ENCODE assay signal across 9 cellular contexts in genomic region chr14:22919601-22919921, GRCh38. TPM values are rescaled to one million over a fixed set of nuclear protein-coding genes. Genes with fewer than 3 reads are reported as not detected.
DNase-seq lines count a peak whose midpoint lies in the region; ATAC-seq and TF ChIP-seq lines count a peak whose summit lies in the region.
"Had no signal": no experiment of that assay in that cellular context is flagged by ENCODE, and none has a peak within 500 bp of the region (broad histone marks: within the 10 kb centered on the region; RNA-seq: fewer than 3 reads in every experiment).

No MANE protein-coding gene starts in this region.

- intact Hi-C loops in heart right ventricle (cut with DNase I) = loop anchor here in 3 of 10 donors (1.0 to 5.0 kb wide), 3 partner anchors 10 to 92 kb away; partner anchors contain the start of genes LRP10 (in 2 of the 3), PRMT5 (in 2 of the 3) and MRPL52 (in 1 of the 3)
- intact Hi-C loops in spleen (cut with DNase I; ENCODE audit: low total_unique reads) = no loop called here
- intact Hi-C loops in lower leg skin (cut with DNase I; ENCODE audit: low total_unique reads) = no loop called here

- H3K27me3 ChIP-seq in SU-DHL-6 (ENCODE audit: low read length) (no peaks in the 10 kb centered on the region), heart right ventricle (no peaks in the 10 kb centered on the region), spleen (replicated peaks in 1 of 7) (no peaks in the 10 kb centered on the region)

- H3K4me2 ChIP-seq in SU-DHL-6 (ENCODE audit: low read depth, low read length, poor library complexity, severe bottlenecking) = peak overlapping the region; percentile 58

- H3K36me3 ChIP-seq in SU-DHL-6 (ENCODE audit: low read length) = peaks cover 5% of the 10 kb centered on the region; the same call in 1 of the 2 replicates
- H3K36me3 ChIP-seq in heart right ventricle = peaks cover 0 to 64% (median 31%) of the 10 kb centered on the region in 9 donors
- H3K36me3 ChIP-seq in spleen = peaks cover 0 to 66% (median 41%) of the 10 kb centered on the region in 6 donors

- H3K79me2 ChIP-seq in SU-DHL-6 (ENCODE audit: insufficient read depth, low read length) = peaks cover 38% of the 10 kb centered on the region

- H4K20me1 ChIP-seq in SU-DHL-6 (ENCODE audit: low read depth, low read length) = no peaks in the 10 kb centered on the region

- peak overlapping the region; percentile 59 for H3K27ac ChIP-seq in SU-DHL-6 (ENCODE audit: low read depth, low read length)
- peak overlapping the region; percentile 14 to 99 (median 94) for H3K27ac ChIP-seq in heart right ventricle
- H3K27ac ChIP-seq in spleen = peak overlapping the region; percentile 76 to 100 (median 99)

- H3K9me3 Mint-ChIP-seq in activated T-cell treated with anti-CD3 and anti-CD28 coated beads, Interleukin-2, amount 50 U/mL, for 4 hours = no peaks in the 10 kb centered on the region

- ATAC-seq in activated T-cell treated with anti-CD3 and anti-CD28 coated beads, Interleukin-2, amount 50 U/mL, for 4 hours = peak in 1 of 2 donors; percentile 1
- ATAC-seq in heart right ventricle = peak in 4 of 8 donors; percentile 1 to 19 (median 9)
- no peak for ATAC-seq in HG02981 (IDR thresholded peaks at IDR 0.05; ENCODE audit: unreplicated experiment)

- H3K4me3 Mint-ChIP-seq in activated T-cell treated with anti-CD3 and anti-CD28 coated beads, Interleukin-2, amount 50 U/mL, for 4 hours = peak overlapping the region; percentile 88

- TF ChIP-seq POLR2A in spleen (IDR thresholded peaks at IDR 0.05) = no peak
- no peak for TF ChIP-seq POLR2A in lower leg skin (IDR thresholded peaks at IDR 0.05)

- H3K36me3 Mint-ChIP-seq in activated T-cell treated with anti-CD3 and anti-CD28 coated beads, Interleukin-2, amount 50 U/mL, for 4 hours (ENCODE audit: insufficient read depth) = peaks cover 44% of the 10 kb centered on the region

- H3K4me3 ChIP-seq in SU-DHL-6 (ENCODE audit: insufficient read depth, low read length, poor library complexity, severe bottlenecking) (peak overlapping the region; percentile 20), heart right ventricle (peak overlapping the region in 9 of 10 donors; percentile 31 to 93 (median 77)), spleen (peak overlapping the region in 7 of 8 donors; percentile 28 to 86 (median 63)), lower leg skin (ENCODE audit: low read depth, poor library complexity, severe bottlenecking) (no peak overlapping the region)

- peaks cover 14% of the 10 kb centered on the region for H3F3A ChIP-seq in SU-DHL-6 (ENCODE audit: insufficient read depth)

- peak overlapping the region; percentile 35 for H2AFZ ChIP-seq in SU-DHL-6 (ENCODE audit: low read depth, low read length, severe bottlenecking)

- no peak for DNase-seq in activated T-cell treated with anti-CD3 and anti-CD28 coated beads, Interleukin-2, amount 50 U/mL, for 4 hours
- DNase-seq in activated T-cell treated with anti-CD3 and anti-CD28 coated beads for 4 hours (no peak), heart right ventricle (no peak), spleen (no peak), lower leg skin (ENCODE audit: low spot score in 2 of 2) (no peak)
- no peak for DNase-seq in activated CD4-positive, alpha-beta T cell treated with anti-CD3 and anti-CD28 coated beads for 48 hours

- H3K9ac ChIP-seq in SU-DHL-6 (ENCODE audit: low read length) = peak overlapping the region; percentile 49

- H3K4me1 Mint-ChIP-seq in activated T-cell treated with anti-CD3 and anti-CD28 coated beads, Interleukin-2, amount 50 U/mL, for 4 hours (ENCODE audit: low read depth) = peaks cover 28% of the 10 kb centered on the region

- no peaks in the 10 kb centered on the region for H3K9me2 ChIP-seq in SU-DHL-6 (replicated peaks; ENCODE audit: insufficient read depth, low read length)

- H3K9me3 ChIP-seq in SU-DHL-6 (ENCODE audit: insufficient read depth, low read length) (no peaks in the 10 kb centered on the region), heart right ventricle (no peaks in the 10 kb centered on the region), spleen (no peaks in the 10 kb centered on the region)

- no peaks in the 10 kb centered on the region for H3K27me3 Mint-ChIP-seq in activated T-cell treated with anti-CD3 and anti-CD28 coated beads, Interleukin-2, amount 50 U/mL, for 4 hours (ENCODE audit: low read depth)

- peaks cover 7 to 50% (median 35%) of the 10 kb centered on the region in 9 donors for H3K4me1 ChIP-seq in heart right ventricle
- H3K4me1 ChIP-seq in spleen = peaks cover 26 to 50% (median 42%) of the 10 kb centered on the region in 6 donors

- WGBS in heart right ventricle, 2 donors = 7 to 10% methylated on average over 10 of the region's 10 CpGs
- 8 to 13% (median 8%) methylated on average over 7 to 10 of the region's 10 CpGs for WGBS in spleen, 5 donors
- 10% methylated on average over 10 of the region's 10 CpGs for WGBS in lower leg skin, 2 donors

- TF ChIP-seq CTCF in SU-DHL-6 (IDR thresholded peaks at IDR 0.05; ENCODE audit: insufficient read depth, low read length, poor library complexity, severe bottlenecking) = no peak
- no peak for TF ChIP-seq CTCF in heart right ventricle (IDR thresholded peaks at IDR 0.05)
- TF ChIP-seq CTCF in spleen (IDR thresholded peaks at IDR 0.05 in 8 of 11, conservative IDR thresholded peaks at IDR 0.05 in 3 of 11) = no peak
- no peak for TF ChIP-seq CTCF in lower leg skin (IDR thresholded peaks at IDR 0.05)

RNA-seq across cellular contexts. Expression of gene RBM23, which starts 0.6 kb away (rescaled TPM):
- total RNA-seq in activated T-cell treated with anti-CD3 and anti-CD28 coated beads, Interleukin-2, amount 50 U/mL, for 4 hours = 10 to 100 TPM; 80.4 to 90.4 (median 82.5) TPM
- total RNA-seq in heart right ventricle = 10 to 100 TPM; 27.8 to 58.1 (median 36.1) TPM
- 10 to 100 TPM; 24.0 to 30.1 TPM for polyA plus RNA-seq in heart right ventricle
- 100 to 1,000 TPM in 4 of 7 donors, 10 to 100 TPM in 3; 84.9 to 875 (median 103) TPM for total RNA-seq in spleen
- polyA plus RNA-seq in spleen = 10 to 100 TPM; 19.0 to 40.3 (median 32.7) TPM
- total RNA-seq in lower leg skin = 100 to 1,000 TPM in 2 of 4 donors, 10 to 100 TPM in 2; 71.2 to 202 (median 105) TPM

RNA-seq across cellular contexts. Expression of gene PRMT5, which starts 9.6 kb away (rescaled TPM):
- total RNA-seq in activated T-cell treated with anti-CD3 and anti-CD28 coated beads, Interleukin-2, amount 50 U/mL, for 4 hours = 100 to 1,000 TPM; 256 to 289 (median 263) TPM
- total RNA-seq in heart right ventricle (10 to 100 TPM; 41.5 to 52.6 (median 48.2) TPM), spleen (10 to 100 TPM; 31.1 to 44.7 (median 40.6) TPM), lower leg skin (10 to 100 TPM; 42.9 to 53.2 (median 48.3) TPM)
- polyA plus RNA-seq in heart right ventricle (10 to 100 TPM in 1 of 2 donors, 1 to 10 TPM in 1; 7.8 to 75.1 TPM), spleen (10 to 100 TPM; 18.6 to 30.6 (median 24.9) TPM)

RNA-seq across cellular contexts. Expression of gene REM2, which starts 36.5 kb away (rescaled TPM):
- total RNA-seq in activated T-cell treated with anti-CD3 and anti-CD28 coated beads, Interleukin-2, amount 50 U/mL, for 4 hours = under 1 TPM; 0.13 to 0.27 (median 0.15) TPM
- total RNA-seq in heart right ventricle (under 1 TPM in 4 of 10 donors, not detected in 6; 0.14 to 0.25 (median 0.18) TPM), spleen (1 to 10 TPM; 1.4 to 5.8 (median 3.0) TPM), lower leg skin (1 to 10 TPM in 2 of 4 donors, under 1 TPM in 2; 0.52 to 2.5 (median 1.5) TPM)
- polyA plus RNA-seq in heart right ventricle (under 1 TPM; 0.07 to 0.22 TPM), spleen (1 to 10 TPM; 2.2 to 5.2 (median 3.4) TPM)
- total RNA-seq: dermis microvascular lymphatic vessel endothelial cell had no signal

RNA-seq across cellular contexts. Expression of gene HAUS4, which starts 37.3 kb away (rescaled TPM):
- 10 to 100 TPM; 28.8 to 39.7 (median 38.5) TPM for total RNA-seq in activated T-cell treated with anti-CD3 and anti-CD28 coated beads, Interleukin-2, amount 50 U/mL, for 4 hours
- total RNA-seq in heart right ventricle = 10 to 100 TPM; 13.2 to 30.9 (median 19.3) TPM
- polyA plus RNA-seq in heart right ventricle = 10 to 100 TPM; 14.9 to 18.2 TPM
- 10 to 100 TPM; 37.7 to 83.5 (median 50.6) TPM for total RNA-seq in spleen
- polyA plus RNA-seq in spleen = 10 to 100 TPM; 21.1 to 44.3 (median 31.5) TPM
- 10 to 100 TPM; 52.3 to 74.4 (median 61.9) TPM for total RNA-seq in lower leg skin

RNA-seq across cellular contexts. Expression of gene LRP10, which starts 48.0 kb away (rescaled TPM):
- total RNA-seq in activated T-cell treated with anti-CD3 and anti-CD28 coated beads, Interleukin-2, amount 50 U/mL, for 4 hours = 10 to 100 TPM; 19.3 to 33.7 (median 26.2) TPM
- total RNA-seq in heart right ventricle (100 to 1,000 TPM in 1 of 10 donors, 10 to 100 TPM in 9; 39.3 to 101 (median 50.9) TPM), spleen (100 to 1,000 TPM in 6 of 7 donors, 10 to 100 TPM in 1; 99.6 to 205 (median 110) TPM), lower leg skin (100 to 1,000 TPM; 148 to 209 (median 167) TPM)
- polyA plus RNA-seq in heart right ventricle (10 to 100 TPM; 10.3 to 38.4 TPM), spleen (10 to 100 TPM in 1 of 3 donors, 1 to 10 TPM in 2; 7.9 to 22.3 (median 8.9) TPM)

Comparison
In these comparisons a context has a peak if more than half of its experiments do, and no peak if none do; other contexts are left out.
1. RNA of gene PRMT5, which starts 9.6 kb away (total RNA-seq): 256 to 289 TPM in activated T-cell treated with anti-CD3 and anti-CD28 coated beads, Interleukin-2, amount 50 U/mL, for 4 hours; 42.9 to 53.2 TPM in lower leg skin, 41.5 to 52.6 TPM in heart right ventricle and 31.1 to 44.7 TPM in spleen; every median in the first group is over 4 times any median in the second.
2. Peak in every context shown above with its lines, with median percentiles within 50 percentile points of each other: H3K27ac ChIP-seq.